In genomic region chr18:56173542-56174220, GRCh38 we compare ENCODE assay signal across 27 cellular contexts.
"Had no signal": no experiment of that assay in that cellular context is flagged by ENCODE, and none has a peak within 500 bp of the region (broad histone marks: within the 10 kb centered on the region; RNA-seq: fewer than 3 reads in every experiment).

No MANE protein-coding gene starts in this region.

- H3K27me3 Mint-ChIP-seq: activated naive CD8-positive, alpha-beta T cell treated with anti-CD3 and anti-CD28 coated beads, Interleukin-2, amount 50 U/mL, for 24 hours had no signal

- H3K4me1 ChIP-seq: gastrocnemius medialis, parathyroid adenoma had no signal

- H3K36me3 ChIP-seq: brain microvascular endothelial cell, gastrocnemius medialis, neutrophil, stomach, suprapubic skin, tibial nerve, WERI-Rb-1 had no signal

- H3K36me3 Mint-ChIP-seq: stimulated activated effector memory CD8-positive, alpha-beta T cell treated with anti-CD3 and anti-CD28 coated beads, Interleukin-12 subunit alpha, Interleukin-12 subunit beta, amount 100 ng/mL, for 72 hours had no signal

- H3K27me3 ChIP-seq: brain microvascular endothelial cell, gastrocnemius medialis, neutrophil, stomach, suprapubic skin, tibial nerve had no signal

- H3K4me1 Mint-ChIP-seq: activated naive CD8-positive, alpha-beta T cell treated with anti-CD3 and anti-CD28 coated beads, Interleukin-2, amount 50 U/mL, for 24 hours; nephron; stimulated activated effector memory CD8-positive, alpha-beta T cell treated with anti-CD3 and anti-CD28 coated beads, Interleukin-12 subunit alpha, Interleukin-12 subunit beta, amount 100 ng/mL, for 72 hours had no signal

- H3K4me3 ChIP-seq: gastrocnemius medialis, skin epidermis, stomach, suprapubic skin, tibial nerve had no signal

- H3K4me3 Mint-ChIP-seq: activated CD8-positive, alpha-beta T cell treated with anti-CD3 and anti-CD28 coated beads, Interleukin-2, amount 10 ng/mL, durations not matched to agents 7 days and 5 days; activated naive CD8-positive, alpha-beta T cell treated with anti-CD3 and anti-CD28 coated beads, Interleukin-2, amount 50 U/mL, for 24 hours; activated T-helper 1 cell treated with anti-CD3 and anti-CD28 coated beads, Interleukin-12 subunit alpha, Interleukin-12 subunit beta, Interleukin-2, Interleukin-4 antibody, amounts not matched to agents 30 ng/mL and 10 ng/mL and 1 ng/mL, durations not matched to agents 14 hours and 24 hours and 36 hours; nephron; stimulated activated effector memory CD8-positive, alpha-beta T cell treated with anti-CD3 and anti-CD28 coated beads, Interleukin-12 subunit alpha, Interleukin-12 subunit beta, amount 100 ng/mL, for 72 hours had no signal

- H3K27ac ChIP-seq: brain microvascular endothelial cell, gastrocnemius medialis, neutrophil, parathyroid adenoma, skin epidermis, stomach, suprapubic skin, tibial nerve, WERI-Rb-1 had no signal

- ATAC-seq: activated CD8-positive, alpha-beta T cell treated with anti-CD3 and anti-CD28 coated beads, Interleukin-2, amount 10 ng/mL, durations not matched to agents 7 days and 5 days; activated naive CD8-positive, alpha-beta T cell treated with anti-CD3 and anti-CD28 coated beads, Interleukin-2, amount 50 U/mL, for 24 hours; gastrocnemius medialis; left ventricle myocardium superior; right cardiac atrium; stimulated activated effector memory CD8-positive, alpha-beta T cell treated with anti-CD3 and anti-CD28 coated beads, Interleukin-12 subunit alpha, Interleukin-12 subunit beta, amount 100 ng/mL, for 72 hours had no signal

- H3K9me3 Mint-ChIP-seq: activated T-helper 1 cell treated with anti-CD3 and anti-CD28 coated beads, Interleukin-12 subunit alpha, Interleukin-12 subunit beta, Interleukin-2, Interleukin-4 antibody, amounts not matched to agents 30 ng/mL and 10 ng/mL and 1 ng/mL, durations not matched to agents 14 hours and 24 hours and 36 hours; nephron had no signal

- H2AFZ ChIP-seq: parathyroid adenoma had no signal

- H3K9me3 ChIP-seq: gastrocnemius medialis, neutrophil, stomach, suprapubic skin, tibial nerve had no signal

- H3K27ac Mint-ChIP-seq: activated CD8-positive, alpha-beta T cell treated with anti-CD3 and anti-CD28 coated beads, Interleukin-2, amount 10 ng/mL, durations not matched to agents 7 days and 5 days; activated naive CD8-positive, alpha-beta T cell treated with anti-CD3 and anti-CD28 coated beads, Interleukin-2, amount 50 U/mL, for 24 hours; activated T-helper 1 cell treated with anti-CD3 and anti-CD28 coated beads, Interleukin-12 subunit alpha, Interleukin-12 subunit beta, Interleukin-2, Interleukin-4 antibody, amounts not matched to agents 30 ng/mL and 10 ng/mL and 1 ng/mL, durations not matched to agents 14 hours and 24 hours and 36 hours; nephron; stimulated activated effector memory CD8-positive, alpha-beta T cell treated with anti-CD3 and anti-CD28 coated beads, Interleukin-12 subunit alpha, Interleukin-12 subunit beta, amount 100 ng/mL, for 72 hours had no signal

- DNase-seq: activated CD4-positive, alpha-beta T cell treated with anti-CD3 and anti-CD28 coated beads, Interleukin-2, amount 50 U/mL, for 1 hour; activated CD4-positive, CD25-positive, alpha-beta regulatory T cell treated with anti-CD3 and anti-CD28 coated beads, Interleukin-2, amount 50 U/mL, for 72 hours; activated CD8-positive, alpha-beta T cell treated with anti-CD3 and anti-CD28 coated beads, Interleukin-2, amount 10 ng/mL, durations not matched to agents 7 days and 5 days; activated gamma-delta T cell; activated naive CD4-positive, alpha-beta T cell treated with anti-CD3 and anti-CD28 coated beads, Interleukin-2, amount 50 U/mL, for 16 hours; activated naive CD8-positive, alpha-beta T cell treated with anti-CD3 and anti-CD28 coated beads, Interleukin-2, amount 50 U/mL, for 24 hours; aorta; brain microvascular endothelial cell; caudate nucleus; dermis blood vessel endothelial cell; effector CD8-positive, alpha-beta T cell; gastrocnemius medialis; hypothalamus; left ventricle myocardium superior; mammary epithelial cell; right cardiac atrium; stimulated activated CD4-positive, alpha-beta T cell treated with anti-CD3 and anti-CD28 coated beads, Interleukin-2, amount 100 ng/mL, for 24 hours; stomach; WERI-Rb-1 had no signal

- H3K79me2 ChIP-seq: parathyroid adenoma had no signal
